In genomic region chr7:129225206-129225930, GRCh38 we compare ENCODE assay signal across 8 cellular contexts. TPM values are rescaled to one million over a fixed set of nuclear protein-coding genes. Genes with fewer than 3 reads are reported as not detected.
DNase-seq lines count a peak whose midpoint lies in the region; ATAC-seq and TF ChIP-seq lines count a peak whose summit lies in the region.

No MANE protein-coding gene starts in this region.

- 0 to 1% (median 0%) methylated on average over 33 to 60 of the region's 60 CpGs for WGBS in stomach, 5 donors

- no peaks in the 10 kb centered on the region for H3K9me3 Mint-ChIP-seq in activated T-helper 1 cell treated with anti-CD3 and anti-CD28 coated beads, Interleukin-12 subunit alpha, Interleukin-12 subunit beta, Interleukin-2, Interleukin-4 antibody, amounts not matched to agents 30 ng/mL and 10 ng/mL and 1 ng/mL, durations not matched to agents 14 hours and 24 hours and 36 hours
- H3K9me3 Mint-ChIP-seq in nephron progenitor cell, result no peaks in the 10 kb centered on the region

- peaks cover 31% of the 10 kb centered on the region for H3K4me1 Mint-ChIP-seq in activated T-helper 1 cell treated with anti-CD3 and anti-CD28 coated beads, Interleukin-12 subunit alpha, Interleukin-12 subunit beta, Interleukin-2, Interleukin-4 antibody, amounts not matched to agents 30 ng/mL and 10 ng/mL and 1 ng/mL, durations not matched to agents 14 hours and 24 hours and 36 hours (ENCODE audit: low read depth)
- H3K4me1 Mint-ChIP-seq in nephron progenitor cell, result peaks cover 34% of the 10 kb centered on the region

- H3K9me3 ChIP-seq in BE2C (no peaks in the 10 kb centered on the region), OCI-LY3 (ENCODE audit: insufficient read depth, low read length) (no peaks in the 10 kb centered on the region), fibroblast of lung (ENCODE audit: control insufficient read depth, insufficient read depth, low read depth, low read length) (no peaks in the 10 kb centered on the region), stomach (no peaks in the 10 kb centered on the region)

- peak overlapping the region; percentile 62 for H3K9ac ChIP-seq in OCI-LY3 (ENCODE audit: low read length)
- peak overlapping the region; percentile 69 for H3K9ac ChIP-seq in fibroblast of lung (ENCODE audit: insufficient read depth, low read length)

- TF ChIP-seq POLR2A in stomach (IDR thresholded peaks at IDR 0.05), result no peak

- H3K4me3 Mint-ChIP-seq in activated T-helper 1 cell treated with anti-CD3 and anti-CD28 coated beads, Interleukin-12 subunit alpha, Interleukin-12 subunit beta, Interleukin-2, Interleukin-4 antibody, amounts not matched to agents 30 ng/mL and 10 ng/mL and 1 ng/mL, durations not matched to agents 14 hours and 24 hours and 36 hours, result peak overlapping the region; percentile 90
- peak overlapping the region; percentile 97 for H3K4me3 Mint-ChIP-seq in nephron progenitor cell

- H4K20me1 ChIP-seq in OCI-LY3 (ENCODE audit: insufficient read depth, low read length) (no peaks in the 10 kb centered on the region), fibroblast of lung (ENCODE audit: control insufficient read depth, extremely low read depth, insufficient read depth, low read length) (no peaks in the 10 kb centered on the region)

- H3K4me2 ChIP-seq in OCI-LY3 (ENCODE audit: low read length), result peak overlapping the region; percentile 92
- peak overlapping the region; percentile 92 for H3K4me2 ChIP-seq in fibroblast of lung (ENCODE audit: extremely low read depth, insufficient read depth, low read length)

- H3K27ac ChIP-seq in OCI-LY3 (ENCODE audit: low read length), result no peak overlapping the region
- H3K27ac ChIP-seq in fibroblast of lung (ENCODE audit: insufficient read depth, low read length), result peak overlapping the region; percentile 55
- H3K27ac ChIP-seq in stomach, result peak overlapping the region; percentile 88 to 97 (median 93)

- H3K27ac Mint-ChIP-seq in activated T-helper 1 cell treated with anti-CD3 and anti-CD28 coated beads, Interleukin-12 subunit alpha, Interleukin-12 subunit beta, Interleukin-2, Interleukin-4 antibody, amounts not matched to agents 30 ng/mL and 10 ng/mL and 1 ng/mL, durations not matched to agents 14 hours and 24 hours and 36 hours, result peak overlapping the region; percentile 43
- no peak overlapping the region for H3K27ac Mint-ChIP-seq in nephron progenitor cell

- H3K79me2 ChIP-seq in OCI-LY3 (ENCODE audit: low read length) (no peaks in the 10 kb centered on the region), fibroblast of lung (ENCODE audit: control insufficient read depth, insufficient read depth, low read length) (no peaks in the 10 kb centered on the region)

- no peaks in the 10 kb centered on the region for H3K36me3 Mint-ChIP-seq in activated T-helper 1 cell treated with anti-CD3 and anti-CD28 coated beads, Interleukin-12 subunit alpha, Interleukin-12 subunit beta, Interleukin-2, Interleukin-4 antibody, amounts not matched to agents 30 ng/mL and 10 ng/mL and 1 ng/mL, durations not matched to agents 14 hours and 24 hours and 36 hours (ENCODE audit: low read depth)
- no peaks in the 10 kb centered on the region for H3K36me3 Mint-ChIP-seq in nephron progenitor cell (ENCODE audit: low read depth)

- peaks cover 5% of the 10 kb centered on the region for H3K27me3 ChIP-seq in BE2C
- H3K27me3 ChIP-seq in OCI-LY3 (ENCODE audit: low read depth, low read length), result no peaks in the 10 kb centered on the region
- no peaks in the 10 kb centered on the region for H3K27me3 ChIP-seq in fibroblast of lung (ENCODE audit: control insufficient read depth, insufficient read depth, low read length)
- no peaks in the 10 kb centered on the region for H3K27me3 ChIP-seq in stomach

- H3K27me3 Mint-ChIP-seq in activated T-helper 1 cell treated with anti-CD3 and anti-CD28 coated beads, Interleukin-12 subunit alpha, Interleukin-12 subunit beta, Interleukin-2, Interleukin-4 antibody, amounts not matched to agents 30 ng/mL and 10 ng/mL and 1 ng/mL, durations not matched to agents 14 hours and 24 hours and 36 hours (ENCODE audit: insufficient read depth), result peaks cover 6% of the 10 kb centered on the region
- H3K27me3 Mint-ChIP-seq in nephron progenitor cell (ENCODE audit: low read depth, poor library complexity), result peaks cover 13% of the 10 kb centered on the region

- H3K4me1 ChIP-seq in BE2C, result no peaks in the 10 kb centered on the region; the same call in 1 of the 2 replicates
- peaks cover 32% of the 10 kb centered on the region for H3K4me1 ChIP-seq in OCI-LY3 (ENCODE audit: low read length)
- peaks cover 4% of the 10 kb centered on the region for H3K4me1 ChIP-seq in fibroblast of lung (ENCODE audit: control insufficient read depth, extremely low read depth, insufficient read depth, low read length)
- H3K4me1 ChIP-seq in stomach, result peaks cover 4 to 46% (median 29%) of the 10 kb centered on the region in 4 donors

- H3K36me3 ChIP-seq in BE2C (no peaks in the 10 kb centered on the region), OCI-LY3 (replicated peaks; ENCODE audit: low read depth, low read length) (no peaks in the 10 kb centered on the region), fibroblast of lung (ENCODE audit: control insufficient read depth, insufficient read depth, low read length) (no peaks in the 10 kb centered on the region), stomach (no peaks in the 10 kb centered on the region)

- no peak for TF ChIP-seq EP300 in stomach (IDR thresholded peaks at IDR 0.05)

- ATAC-seq in GM19328 (IDR thresholded peaks at IDR 0.05; ENCODE audit: unreplicated experiment) (peak; percentile 37), HG03439 (IDR thresholded peaks at IDR 0.05; ENCODE audit: unreplicated experiment) (peak; percentile 32)

- intact Hi-C loops in activated T-helper 1 cell treated with anti-CD3 and anti-CD28 coated beads, Interleukin-12 subunit alpha, Interleukin-12 subunit beta, Interleukin-2, Interleukin-4 antibody, amounts not matched to agents 30 ng/mL and 10 ng/mL and 1 ng/mL, durations not matched to agents 14 hours and 24 hours and 36 hours (cut with micrococcal nuclease), result loop anchor here (2.0 to 5.0 kb wide), 7 partner anchors 245 to 1443 kb away; partner anchors contain the start of genes ATP6V1F, CALU and COPG2
- intact Hi-C loops in stomach (cut with DNase I; ENCODE audit: low total_unique reads), result no loop called here

- H2AFZ ChIP-seq in OCI-LY3 (ENCODE audit: low read depth, low read length) (peak overlapping the region; percentile 89), fibroblast of lung (ENCODE audit: low read length) (peak overlapping the region; percentile 70)

- no peak for TF ChIP-seq CTCF in BE2C (IDR thresholded peaks at IDR 0.05; ENCODE audit: low read depth, low read length)
- no peak for TF ChIP-seq CTCF in OCI-LY3 (IDR thresholded peaks at IDR 0.05; ENCODE audit: low read depth, low read length)
- no peak for TF ChIP-seq CTCF in fibroblast of lung (conservative IDR thresholded peaks at IDR 0.05 in 1 of 2, IDR thresholded peaks at IDR 0.05 in 1 of 2; ENCODE audit: low read depth in 1 of 2, low read length in 2 of 2)
- TF ChIP-seq CTCF in nephron progenitor cell (IDR thresholded peaks at IDR 0.05), result no peak
- TF ChIP-seq CTCF in stomach (IDR thresholded peaks at IDR 0.05), result no peak

- H3K4me3 ChIP-seq in BE2C (ENCODE audit: low read depth, low read length), result peak overlapping the region; percentile 76
- peak overlapping the region; percentile 88 for H3K4me3 ChIP-seq in OCI-LY3 (ENCODE audit: low read length)
- H3K4me3 ChIP-seq in fibroblast of lung (replicated peaks in 1 of 4; ENCODE audit: control extremely low read depth in 1 of 4, insufficient read depth in 1 of 4, low read depth in 3 of 4, low read length in 4 of 4), result peak overlapping the region; percentile 78 to 88 (median 85)
- peak overlapping the region; percentile 77 to 97 (median 91) for H3K4me3 ChIP-seq in stomach

- DNase-seq in BE2C, result peak; percentile 50
- peak; percentile 50 for DNase-seq in activated T-helper 1 cell treated with anti-CD3 and anti-CD28 coated beads, Interleukin-12 subunit alpha, Interleukin-12 subunit beta, Interleukin-2, Interleukin-4 antibody, amounts not matched to agents 30 ng/mL and 10 ng/mL and 1 ng/mL, durations not matched to agents 14 hours and 24 hours and 36 hours (ENCODE audit: low spot score)
- DNase-seq in fibroblast of lung (ENCODE audit: low read depth in 2 of 2), result peak; percentile 24 to 48
- peak; percentile 69 for DNase-seq in nephron progenitor cell
- DNase-seq in stomach, result peak; percentile 55

RNA-seq across cellular contexts. Expression of gene AHCYL2, which starts 0.5 kb away (rescaled TPM):
- 6.6 TPM for polyA plus RNA-seq in BE2C (2012; ENCODE audit: insufficient read depth, insufficient read length, low read depth)
- 14.1 and 15.5 TPM in 2 replicates for total RNA-seq in activated T-helper 1 cell treated with anti-CD3 and anti-CD28 coated beads, Interleukin-12 subunit alpha, Interleukin-12 subunit beta, Interleukin-2, Interleukin-4 antibody, amounts not matched to agents 30 ng/mL and 10 ng/mL and 1 ng/mL, durations not matched to agents 14 hours and 24 hours and 36 hours
- total RNA-seq in fibroblast of lung (7.4 and 11.9 TPM in 2 replicates), stomach (10 to 100 TPM; 60.3 to 87.0 (median 66.5) TPM)
- polyA plus RNA-seq in fibroblast of lung (8.7 and 10.4 TPM in 2 replicates), stomach (10 to 100 TPM in 2 of 3 donors, 1 to 10 TPM in 1; 4.6 to 19.9 (median 10.2) TPM)
- 5.0 and 5.2 TPM in 2 replicates for polyA plus RNA-seq in fibroblast of lung (2012)
- 1.1 and 7.2 TPM in 2 replicates for polyA minus RNA-seq in fibroblast of lung (ENCODE audit: low replicate concordance)

RNA-seq across cellular contexts. Expression of gene SMO, which starts 36.9 kb away (rescaled TPM):
- 1.1 TPM for polyA plus RNA-seq in BE2C (2012; ENCODE audit: insufficient read depth, insufficient read length, low read depth)
- 0.44 and 0.56 TPM in 2 replicates for total RNA-seq in activated T-helper 1 cell treated with anti-CD3 and anti-CD28 coated beads, Interleukin-12 subunit alpha, Interleukin-12 subunit beta, Interleukin-2, Interleukin-4 antibody, amounts not matched to agents 30 ng/mL and 10 ng/mL and 1 ng/mL, durations not matched to agents 14 hours and 24 hours and 36 hours
- total RNA-seq in fibroblast of lung (12.6 and 23.6 TPM in 2 replicates), stomach (10 to 100 TPM in 2 of 5 donors, 1 to 10 TPM in 3; 1.2 to 18.5 (median 5.7) TPM)
- polyA plus RNA-seq in fibroblast of lung (4.5 and 6.4 TPM in 2 replicates), stomach (1 to 10 TPM; 1.1 to 8.2 (median 3.2) TPM)
- polyA plus RNA-seq in fibroblast of lung (2012), result 5.5 and 7.7 TPM in 2 replicates
- polyA minus RNA-seq in fibroblast of lung (ENCODE audit: low replicate concordance), result 28.9 and 45.9 TPM in 2 replicates
